Comparison of ENCODE assay signal across 12 cellular contexts in genomic region chr12:4407136-4407535, GRCh38. TPM values are rescaled to one million over a fixed set of nuclear protein-coding genes. Genes with fewer than 3 reads are reported as not detected.
"Had no signal": no experiment of that assay in that cellular context is flagged by ENCODE, and none has a peak within 500 bp of the region (broad histone marks: within the 10 kb centered on the region; RNA-seq: fewer than 3 reads in every experiment).

No MANE protein-coding gene starts in this region.

- H3K36me3 ChIP-seq: HAP-1 had no signal

- FAIRE-seq: H1, H54 had no signal

- H3K9ac ChIP-seq: GM23248 had no signal

- H3K27ac Mint-ChIP-seq: GM23338, H9, HFFc6 had no signal

- H3K27ac ChIP-seq: GM23248 had no signal

- H3K4me3 ChIP-seq: GM23248, GM23338, HAP-1 had no signal

- H2AFZ ChIP-seq: GM23248, GM23338 had no signal

- H3K4me3 Mint-ChIP-seq: GM23338, H9, HFFc6 had no signal

- ATAC-seq: GM23338, HCT116 had no signal

- H3K9me3 ChIP-seq: HAP-1 had no signal

- H3K4me2 ChIP-seq: GM23338 had no signal

- H3K4me1 Mint-ChIP-seq: GM23338 had no signal

- DNase-seq: GM23248, GOT3, H7, H9, HCEC 1CT, HFFc6 had no signal

RNA-seq across cellular contexts. Expression of gene FGF23, which starts 27.6 kb away (rescaled TPM):
- total RNA-seq: GM23248, H4, HFFc6 had no signal
- polyA plus RNA-seq: GM23248 had no signal

RNA-seq across cellular contexts. Expression of gene FGF6, which starts 38.5 kb away (rescaled TPM):
- total RNA-seq: GM23248, GM23338, H1, H4, H7, H9, HFFc6 had no signal
- polyA plus RNA-seq: GM23248, GM23338, H1 had no signal
